In the genomic region with DNA sequence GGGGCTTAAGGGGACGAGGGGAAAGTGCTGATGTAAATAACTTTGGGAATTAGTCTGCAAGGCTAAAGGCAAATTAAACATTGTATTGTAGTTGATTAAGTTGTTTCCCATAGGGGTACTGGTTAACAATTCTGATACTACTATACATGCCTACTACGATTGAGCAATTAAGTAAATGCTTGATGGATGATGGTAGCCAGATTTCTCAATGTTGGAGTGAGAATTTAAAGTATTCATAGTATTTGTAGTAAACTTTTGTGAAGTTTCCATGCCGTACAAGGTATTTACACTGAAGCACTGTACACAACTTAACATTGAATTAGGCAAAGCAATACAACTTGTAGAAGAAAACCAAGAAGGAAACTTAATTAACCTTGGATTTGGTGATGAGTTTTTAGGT, we compare ENCODE assay signal across 34 cellular contexts.
"Had no signal": no experiment of that assay in that cellular context is flagged by ENCODE, and none has a peak within 500 bp of the region (broad histone marks: within the 10 kb centered on the region; RNA-seq: fewer than 3 reads in every experiment).

No MANE protein-coding gene starts in this region.

- H3K36me3 ChIP-seq: MG63 had no signal

- DNase-seq: Karpas-422, Kasumi-1, KG1, MG63, MM.1S, MV-4-11, NCI-H1048, NCI-H1092, NCI-H1092 treated with DMSO at 0.1 percent for 48 hours, NCI-H1105, NCI-H1105 treated with DMSO at 0.1 percent for 48 hours, NCI-H1417, NCI-H1417 treated with DMSO at 0.1 percent for 48 hours, NCI-H1436, NCI-H1436 treated with DMSO at 0.1 percent for 48 hours, NCI-H146, NCI-H1694, NCI-H1694 treated with DMSO at 0.1 percent for 48 hours, NCI-H187, NCI-H187 treated with DMSO at 0.1 percent for 48 hours, NCI-H1930, NCI-H2029, NCI-H2029 treated with DMSO at 0.1 percent for 48 hours, NCI-H2081, NCI-H2081 treated with DMSO at 0.1 percent for 48 hours, NCI-H2107, NCI-H2171, NCI-H2171 treated with DMSO at 0.1 percent for 48 hours, NCI-H2227 treated with DMSO at 0.1 percent for 48 hours, NCI-H226, NCI-H345, NCI-H446, NCI-H446 treated with DMSO at 0.1 percent for 48 hours had no signal

- H3K27me3 ChIP-seq: MG63 had no signal

- H3K9ac ChIP-seq: KMS-11 had no signal

- H3K9me3 ChIP-seq: MG63 had no signal

- H3K27ac ChIP-seq: KMS-11 had no signal

- H3K4me2 ChIP-seq: KMS-11 had no signal

- H3K4me3 ChIP-seq: MG63 had no signal
